In genomic region chr13:106480511-106480910, GRCh38 we compare ENCODE assay signal across 1 cellular context.
TF ChIP-seq lines count a peak whose summit lies in the region.

No MANE protein-coding gene starts in this region.

TF ChIP-seq in WTC11, 78 proteins besides CTCF, POLR2A, EP300 and RAD21 (continued from another document):
- TF ChIP-seq HMGXB4 (CRISPR knock-in tag; IDR thresholded peaks at IDR 0.05): no peak
- no peak for TF ChIP-seq AR (CRISPR knock-in tag; IDR thresholded peaks at IDR 0.05)
- no peak for TF ChIP-seq IRF1 (CRISPR knock-in tag; IDR thresholded peaks at IDR 0.05)
- no peak for TF ChIP-seq ELF4 (CRISPR knock-in tag; IDR thresholded peaks at IDR 0.05; ENCODE audit: low read depth)
- TF ChIP-seq ERG (CRISPR knock-in tag; IDR thresholded peaks at IDR 0.05): no peak
- TF ChIP-seq NFYB (CRISPR knock-in tag; conservative IDR thresholded peaks at IDR 0.05; ENCODE audit: low read depth): no peak
- no peak for TF ChIP-seq ZNF423 (CRISPR knock-in tag; IDR thresholded peaks at IDR 0.05)
- no peak for TF ChIP-seq CBFB (CRISPR knock-in tag; IDR thresholded peaks at IDR 0.05; ENCODE audit: low read depth)
